In the genomic region with DNA sequence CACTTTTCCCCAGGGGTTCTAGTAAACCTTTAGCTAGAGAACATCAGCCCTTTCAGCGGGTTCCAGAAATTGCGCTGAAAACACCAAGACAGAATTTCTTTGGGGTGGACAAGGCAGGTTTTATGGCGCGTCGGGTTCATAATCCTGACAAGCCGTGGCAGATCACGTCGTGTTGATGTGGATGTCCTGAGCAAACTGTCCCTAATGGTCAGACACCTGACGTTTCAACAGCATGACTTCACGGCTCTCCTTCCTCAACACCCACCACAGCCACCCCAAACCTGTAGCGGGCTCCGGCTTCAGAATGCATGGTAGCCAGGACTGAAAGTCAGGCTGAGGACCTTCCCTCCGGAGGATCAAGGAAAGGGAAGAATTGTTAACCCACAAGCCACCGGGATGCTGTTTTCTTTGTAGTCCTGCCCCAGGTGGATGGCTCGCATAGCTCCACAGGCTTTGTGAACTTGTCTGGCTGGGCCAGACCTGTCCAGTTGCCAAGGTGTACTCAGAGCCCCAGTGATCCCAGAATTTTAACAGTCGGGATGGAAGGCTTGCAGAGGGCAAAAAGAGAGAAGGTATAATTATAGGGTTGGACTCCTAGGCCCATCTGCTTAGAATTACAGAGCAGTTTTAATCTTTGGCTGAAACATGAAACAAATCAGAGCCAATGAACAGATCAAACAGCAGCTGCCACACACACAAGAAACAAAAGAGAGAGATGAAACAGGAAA, we compare ENCODE assay signal across 9 cellular contexts. TPM values are rescaled to one million over a fixed set of nuclear protein-coding genes. Genes with fewer than 3 reads are reported as not detected.
DNase-seq lines count a peak whose midpoint lies in the region; ATAC-seq and TF ChIP-seq lines count a peak whose summit lies in the region.
"Had no signal": no experiment of that assay in that cellular context is flagged by ENCODE, and none has a peak within 500 bp of the region (broad histone marks: within the 10 kb centered on the region; RNA-seq: fewer than 3 reads in every experiment).

No MANE protein-coding gene starts in this region.

- H3K36me3 ChIP-seq in heart left ventricle: no peaks in the 10 kb centered on the region
- no peaks in the 10 kb centered on the region for H3K36me3 ChIP-seq in muscle layer of colon (ENCODE audit: insufficient read depth, low read length)
- no peaks in the 10 kb centered on the region for H3K36me3 ChIP-seq in uterus

- no peaks in the 10 kb centered on the region for H3K9me3 ChIP-seq in heart left ventricle
- no peaks in the 10 kb centered on the region for H3K9me3 ChIP-seq in muscle layer of colon (ENCODE audit: low read length)
- no peaks in the 10 kb centered on the region for H3K9me3 ChIP-seq in uterus

- H3K4me3 ChIP-seq in heart left ventricle: peak overlapping the region; percentile 48 to 88 (median 72)
- H3K4me3 ChIP-seq in muscle layer of colon (ENCODE audit: low read depth in 1 of 2, low read length in 2 of 2): peak overlapping the region; percentile 23 to 72
- H3K4me3 ChIP-seq in uterus: peak overlapping the region; percentile 65 to 86

- peaks cover 0 to 36% (median 0%) of the 10 kb centered on the region in 9 donors for H3K27me3 ChIP-seq in heart left ventricle
- peaks cover 35 to 37% of the 10 kb centered on the region in 2 donors for H3K27me3 ChIP-seq in muscle layer of colon (ENCODE audit: control insufficient read depth in 1 of 2, insufficient read depth in 2 of 2, low read length in 2 of 2)
- no peaks in the 10 kb centered on the region for H3K27me3 ChIP-seq in uterus

- DNase-seq in heart left ventricle (no peak), left cardiac atrium (no peak), uterus (no peak), SK-N-DZ (ENCODE audit: low spot score) (no peak)
- DNase-seq: OCI-M1 had no signal

- ATAC-seq in heart left ventricle (no peak), left cardiac atrium (no peak), HG02885 (IDR thresholded peaks at IDR 0.05; ENCODE audit: poor library complexity, unreplicated experiment) (no peak), HG02588 (IDR thresholded peaks at IDR 0.05; ENCODE audit: unreplicated experiment) (no peak)

- peak overlapping the region in 9 of 12 donors; percentile 6 to 89 (median 79) for H3K27ac ChIP-seq in heart left ventricle
- H3K27ac ChIP-seq in cingulate gyrus (ENCODE audit: low read depth, low read length): peak overlapping the region; percentile 90
- H3K27ac ChIP-seq in muscle layer of colon (ENCODE audit: low read depth, low read length): no peak overlapping the region
- peak overlapping the region; percentile 93 for H3K27ac ChIP-seq in uterus

- peaks cover 0 to 27% (median 10%) of the 10 kb centered on the region in 12 donors for H3K4me1 ChIP-seq in heart left ventricle
- H3K4me1 ChIP-seq in muscle layer of colon (ENCODE audit: insufficient read depth, low read length): peaks cover 18% of the 10 kb centered on the region
- H3K4me1 ChIP-seq in uterus: peaks cover 6 to 7% of the 10 kb centered on the region in 2 donors

- TF ChIP-seq CTCF in heart left ventricle (IDR thresholded peaks at IDR 0.05) (no peak), uterus (IDR thresholded peaks at IDR 0.05) (no peak)

- WGBS in heart left ventricle, 4 donors: 32 to 53% (median 48%) methylated on average over 14 to 16 of the region's 16 CpGs

- TF ChIP-seq POLR2A in heart left ventricle (IDR thresholded peaks at IDR 0.05) (no peak), uterus (IDR thresholded peaks at IDR 0.05) (no peak)

- H3K9ac ChIP-seq in muscle layer of colon (ENCODE audit: low read length): peak overlapping the region; percentile 3

- intact Hi-C loops in heart left ventricle (cut with DNase I): loop anchor here in 3 of 10 donors (5.0 kb wide), 2 partner anchors 56 to 61 kb away; no protein-coding TSS in a partner anchor
- intact Hi-C loops in left cardiac atrium (cut with DNase I): no loop called here
- intact Hi-C loops in uterus (cut with DNase I; ENCODE audit: low total_unique reads): no loop called here

RNA-seq across cellular contexts. Expression of gene APCDD1, which starts 1.5 kb away (rescaled TPM):
- total RNA-seq in heart left ventricle (10 to 100 TPM in 7 of 9 donors, 1 to 10 TPM in 2; 7.5 to 65.4 (median 15.7) TPM), left cardiac atrium (10 to 100 TPM; 48.3 to 55.1 TPM), uterus (100 to 1,000 TPM in 3 of 4 donors, 1 to 10 TPM in 1; 8.2 to 288 (median 113) TPM)
- 10 to 100 TPM; 10.4 to 23.6 TPM for polyA plus RNA-seq in heart left ventricle
- 1.7 and 3.3 TPM in 2 replicates for polyA plus RNA-seq in SK-N-DZ (2014; cell fraction: cytosol; rRNA removed)
- polyA plus RNA-seq in SK-N-DZ (2014; cell fraction: nucleus; rRNA removed): 2.4 and 3.6 TPM in 2 replicates
